Comparison of ENCODE assay signal across 10 cellular contexts in genomic region chr16:75420987-75421819, GRCh38.
A peak's percentile ranks its signal among the peaks of the same experiment; 100 is the strongest.
DNase-seq lines count a peak whose midpoint lies in the region; ATAC-seq and TF ChIP-seq lines count a peak whose summit lies in the region.
"Had no signal": no experiment of that assay in that cellular context is flagged by ENCODE, and none has a peak within 500 bp of the region (broad histone marks: within the 10 kb centered on the region; RNA-seq: fewer than 3 reads in every experiment).

No MANE protein-coding gene starts in this region.

- no peak for ATAC-seq in HG03521 (IDR thresholded peaks at IDR 0.05; ENCODE audit: unreplicated experiment)

- H3K36me3 ChIP-seq in brain microvascular endothelial cell (replicated peaks): no peaks in the 10 kb centered on the region
- H3K36me3 ChIP-seq: SJSA1 had no signal

- DNase-seq in ELR (ENCODE audit: low read depth): peak; percentile 72
- peak; percentile 48 for DNase-seq in HCEC 1CT
- DNase-seq in NCI-H524 treated with DMSO at 0.1 percent for 48 hours (lab: John Stamatoyannopoulos, UW): peak; percentile 76
- peak; percentile 71 for DNase-seq in brain microvascular endothelial cell
- peak; percentile 77 for DNase-seq in kidney glomerular epithelial cell (lab: John Stamatoyannopoulos, UW)
- peak; percentile 12 to 14 for DNase-seq in stimulated activated CD8-positive, alpha-beta memory T cell treated with anti-CD3 and anti-CD28 coated beads, Interleukin-2, amount 100 ng/mL, for 48 hours (ENCODE audit: low read depth in 2 of 2)
- no peak for DNase-seq in NCI-H2081 treated with DMSO at 0.1 percent for 48 hours (lab: John Stamatoyannopoulos, UW)

- H3K4me3 ChIP-seq in brain microvascular endothelial cell (ENCODE audit: low read depth, low read length): no peak overlapping the region
- H3K4me3 ChIP-seq: SJSA1, skin epidermis had no signal

- no peak overlapping the region for H3K27ac ChIP-seq in brain microvascular endothelial cell
- H3K27ac ChIP-seq: SJSA1 had no signal

- in situ Hi-C loops in brain microvascular endothelial cell (cut with HindIII; ENCODE audit: low pct_ligation_motif_present, low sequenced_read_pairs): loop anchor here (25.0 kb wide), 1 partner anchor 234 kb away; no protein-coding TSS in a partner anchor

- H3K27me3 ChIP-seq in brain microvascular endothelial cell (replicated peaks): no peaks in the 10 kb centered on the region
- H3K27me3 ChIP-seq: SJSA1 had no signal

- peak; percentile 3 for TF ChIP-seq CTCF in brain microvascular endothelial cell (IDR thresholded peaks at IDR 0.05; ENCODE audit: low read depth, low read length, missing control alignments)
